1 cellular context compared by ENCODE assay signal in the genomic region with DNA sequence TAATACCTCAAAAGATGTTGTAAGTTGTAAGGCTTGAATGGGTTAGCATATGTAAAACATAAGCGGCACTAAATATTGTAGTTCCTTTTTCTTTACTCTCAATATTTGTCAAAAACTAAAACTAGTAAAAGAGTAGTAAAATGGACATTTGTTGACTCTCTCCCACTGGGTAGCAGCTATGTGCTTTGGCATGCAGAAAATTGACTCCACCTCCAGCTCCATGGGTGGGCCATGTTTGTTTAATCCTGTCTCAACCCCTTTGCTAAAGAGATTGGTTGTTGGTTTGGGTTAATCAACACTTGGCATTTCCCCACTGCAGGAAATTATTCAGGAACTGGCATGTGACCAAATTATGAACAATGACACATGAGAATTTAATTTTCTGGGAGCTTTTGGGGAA.
TF ChIP-seq lines count a peak whose summit lies in the region.

No MANE protein-coding gene starts in this region.

TF ChIP-seq in GM12878, 131 proteins besides CTCF, POLR2A, EP300 and RAD21 (continued from another document):
- TF ChIP-seq TARDBP (IDR thresholded peaks at IDR 0.05; ENCODE audit: borderline replicate concordance) (no peak), NFYA (IDR thresholded peaks at IDR 0.05; ENCODE audit: borderline replicate concordance, low read depth, low read length) (no peak)
- TF ChIP-seq, protein P1, sequence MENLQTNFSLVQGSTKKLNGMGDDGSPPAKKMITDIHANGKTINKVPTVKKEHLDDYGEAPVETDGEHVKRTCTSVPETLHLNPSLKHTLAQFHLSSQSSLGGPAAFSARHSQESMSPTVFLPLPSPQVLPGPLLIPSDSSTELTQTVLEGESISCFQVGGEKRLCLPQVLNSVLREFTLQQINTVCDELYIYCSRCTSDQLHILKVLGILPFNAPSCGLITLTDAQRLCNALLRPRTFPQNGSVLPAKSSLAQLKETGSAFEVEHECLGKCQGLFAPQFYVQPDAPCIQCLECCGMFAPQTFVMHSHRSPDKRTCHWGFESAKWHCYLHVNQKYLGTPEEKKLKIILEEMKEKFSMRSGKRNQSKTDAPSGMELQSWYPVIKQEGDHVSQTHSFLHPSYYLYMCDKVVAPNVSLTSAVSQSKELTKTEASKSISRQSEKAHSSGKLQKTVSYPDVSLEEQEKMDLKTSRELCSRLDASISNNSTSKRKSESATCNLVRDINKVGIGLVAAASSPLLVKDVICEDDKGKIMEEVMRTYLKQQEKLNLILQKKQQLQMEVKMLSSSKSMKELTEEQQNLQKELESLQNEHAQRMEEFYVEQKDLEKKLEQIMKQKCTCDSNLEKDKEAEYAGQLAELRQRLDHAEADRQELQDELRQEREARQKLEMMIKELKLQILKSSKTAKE (IDR thresholded peaks at IDR 0.05; ENCODE audit: low read depth, poor library complexity, severe bottlenecking), result no peak
- TF ChIP-seq, protein P2, sequence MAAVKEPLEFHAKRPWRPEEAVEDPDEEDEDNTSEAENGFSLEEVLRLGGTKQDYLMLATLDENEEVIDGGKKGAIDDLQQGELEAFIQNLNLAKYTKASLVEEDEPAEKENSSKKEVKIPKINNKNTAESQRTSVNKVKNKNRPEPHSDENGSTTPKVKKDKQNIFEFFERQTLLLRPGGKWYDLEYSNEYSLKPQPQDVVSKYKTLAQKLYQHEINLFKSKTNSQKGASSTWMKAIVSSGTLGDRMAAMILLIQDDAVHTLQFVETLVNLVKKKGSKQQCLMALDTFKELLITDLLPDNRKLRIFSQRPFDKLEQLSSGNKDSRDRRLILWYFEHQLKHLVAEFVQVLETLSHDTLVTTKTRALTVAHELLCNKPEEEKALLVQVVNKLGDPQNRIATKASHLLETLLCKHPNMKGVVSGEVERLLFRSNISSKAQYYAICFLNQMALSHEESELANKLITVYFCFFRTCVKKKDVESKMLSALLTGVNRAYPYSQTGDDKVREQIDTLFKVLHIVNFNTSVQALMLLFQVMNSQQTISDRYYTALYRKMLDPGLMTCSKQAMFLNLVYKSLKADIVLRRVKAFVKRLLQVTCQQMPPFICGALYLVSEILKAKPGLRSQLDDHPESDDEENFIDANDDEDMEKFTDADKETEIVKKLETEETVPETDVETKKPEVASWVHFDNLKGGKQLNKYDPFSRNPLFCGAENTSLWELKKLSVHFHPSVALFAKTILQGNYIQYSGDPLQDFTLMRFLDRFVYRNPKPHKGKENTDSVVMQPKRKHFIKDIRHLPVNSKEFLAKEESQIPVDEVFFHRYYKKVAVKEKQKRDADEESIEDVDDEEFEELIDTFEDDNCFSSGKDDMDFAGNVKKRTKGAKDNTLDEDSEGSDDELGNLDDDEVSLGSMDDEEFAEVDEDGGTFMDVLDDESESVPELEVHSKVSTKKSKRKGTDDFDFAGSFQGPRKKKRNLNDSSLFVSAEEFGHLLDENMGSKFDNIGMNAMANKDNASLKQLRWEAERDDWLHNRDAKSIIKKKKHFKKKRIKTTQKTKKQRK (IDR thresholded peaks at IDR 0.05; ENCODE audit: low read depth, low read length), result no peak
TF ChIP-seq in GM12878: peak in this region for 0.
